ENCODE assay signal across 19 cellular contexts in the genomic region with DNA sequence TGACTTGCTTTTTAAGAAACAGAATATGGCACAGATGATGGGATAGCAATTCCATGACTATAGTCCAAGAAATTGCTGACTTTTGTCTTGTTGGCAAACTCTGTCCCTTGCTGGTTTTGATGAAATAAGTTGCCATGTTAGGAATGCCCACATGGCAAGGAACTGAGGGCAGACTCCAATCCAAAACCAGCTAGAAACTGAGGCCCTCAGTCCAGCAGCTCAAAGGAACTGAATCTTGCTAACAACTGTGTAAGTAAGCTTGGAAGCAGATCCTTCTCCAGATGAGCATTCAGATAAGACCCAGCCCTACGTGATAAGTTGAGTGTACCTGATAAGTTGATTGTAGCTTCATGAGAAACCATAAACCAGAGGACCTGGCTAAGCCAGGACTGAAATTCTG.
"Had no signal": no experiment of that assay in that cellular context is flagged by ENCODE, and none has a peak within 500 bp of the region (broad histone marks: within the 10 kb centered on the region; RNA-seq: fewer than 3 reads in every experiment).

No MANE protein-coding gene starts in this region.

- DNase-seq: cortex of kidney; dorsolateral prefrontal cortex; effector CD8-positive, alpha-beta T cell; glutamatergic neuron; immature natural killer cell; kidney; left ventricle myocardium inferior; naive B cell; occipital lobe; pancreas; stimulated activated CD4-positive, alpha-beta T cell treated with anti-CD3 and anti-CD28 coated beads, Interleukin-4, amount 100 ng/mL, for 1 hour; stimulated activated CD8-positive, alpha-beta memory T cell treated with anti-CD3 and anti-CD28 coated beads, Interleukin-4, amount 100 ng/mL, for 48 hours; stimulated activated naive CD8-positive, alpha-beta T cell treated with anti-CD3 and anti-CD28 coated beads, Interleukin-15, Interleukin-2, amounts not matched to agents 100 U/mL and 50 U/mL, for 24 hours had no signal

- ATAC-seq: gastroesophageal sphincter; pancreas; right cardiac atrium; stimulated activated effector memory CD8-positive, alpha-beta T cell treated with anti-CD3 and anti-CD28 coated beads, Interleukin-12 subunit alpha, Interleukin-12 subunit beta, amount 100 ng/mL, for 72 hours; stimulated activated naive CD8-positive, alpha-beta T cell treated with anti-CD3 and anti-CD28 coated beads, Interleukin-15, Interleukin-2, amounts not matched to agents 100 U/mL and 50 U/mL, for 24 hours had no signal

- H3K27me3 ChIP-seq: dorsolateral prefrontal cortex, gastroesophageal sphincter, pancreas, tibial artery had no signal

- H3K9me3 ChIP-seq: gastroesophageal sphincter, pancreas, tibial artery had no signal

- H3K27ac ChIP-seq: dorsolateral prefrontal cortex, gastroesophageal sphincter, left ventricle myocardium inferior, pancreas, tibial artery had no signal

- H3K4me2 ChIP-seq: smooth muscle cell had no signal

- H3K4me3 ChIP-seq: dorsolateral prefrontal cortex, gastroesophageal sphincter, left ventricle myocardium inferior, lung, pancreas, smooth muscle cell, tibial artery had no signal

- FAIRE-seq: kidney, pancreas had no signal

- H3K4me1 ChIP-seq: left ventricle myocardium inferior, pancreas had no signal

- H3K36me3 ChIP-seq: gastroesophageal sphincter, left ventricle myocardium inferior, pancreas, tibial artery had no signal
